In the genomic region with DNA sequence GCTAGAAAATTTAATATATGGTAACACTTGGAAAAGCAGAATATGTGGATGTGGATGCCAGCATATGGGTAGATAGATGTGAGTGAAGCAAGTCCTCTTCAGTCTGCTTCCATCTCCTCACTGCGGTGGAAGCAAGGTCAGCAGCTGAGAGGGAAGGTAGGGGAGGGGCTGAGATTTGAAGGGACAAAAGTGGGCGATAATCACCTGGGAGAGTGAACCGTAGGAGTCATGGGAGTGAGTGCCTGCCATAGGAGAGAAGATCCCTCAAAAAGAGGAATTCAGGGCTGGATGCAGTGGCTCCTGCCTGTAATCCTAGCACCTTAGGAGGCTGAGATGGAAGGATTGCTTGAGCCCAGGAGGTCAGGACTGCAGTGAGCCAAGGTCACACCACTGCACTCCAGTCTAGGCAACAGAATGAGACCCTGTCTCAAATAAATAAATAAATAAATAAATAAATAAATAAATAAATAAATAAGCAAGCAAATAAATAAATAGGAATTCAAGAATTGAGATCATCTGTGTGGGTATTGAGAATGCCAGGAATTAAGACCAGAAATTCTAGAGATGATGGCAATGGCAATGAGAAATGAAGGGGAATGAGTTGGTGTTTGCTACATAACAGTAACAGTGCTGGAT, we compare ENCODE assay signal across 17 cellular contexts.
DNase-seq lines count a peak whose midpoint lies in the region; ATAC-seq and TF ChIP-seq lines count a peak whose summit lies in the region.
"Had no signal": no experiment of that assay in that cellular context is flagged by ENCODE, and none has a peak within 500 bp of the region (broad histone marks: within the 10 kb centered on the region; RNA-seq: fewer than 3 reads in every experiment).

No MANE protein-coding gene starts in this region.

- H3K27ac ChIP-seq in iPS-20b (ENCODE audit: low read length) (no peak overlapping the region), WERI-Rb-1 (no peak overlapping the region), MM.1S (ENCODE audit: low read length) (no peak overlapping the region)
- H3K27ac ChIP-seq: 22Rv1, RWPE1 had no signal

- H3K36me3 Mint-ChIP-seq in activated CD4-positive, alpha-beta T cell treated with anti-CD3 and anti-CD28 coated beads, Interleukin-2, amount 10 ng/mL, durations not matched to agents 24 days and 14 days (ENCODE audit: low read depth): no peaks in the 10 kb centered on the region

- H3K9me2 ChIP-seq in MM.1S (replicated peaks; ENCODE audit: insufficient read depth, low read length): no peaks in the 10 kb centered on the region

- H3K9me3 Mint-ChIP-seq in activated CD4-positive, alpha-beta T cell treated with anti-CD3 and anti-CD28 coated beads, Interleukin-2, amount 10 ng/mL, durations not matched to agents 24 days and 14 days: no peaks in the 10 kb centered on the region

- H3K9me3 ChIP-seq in iPS-20b (ENCODE audit: insufficient read depth, low read depth, low read length) (no peaks in the 10 kb centered on the region), WERI-Rb-1 (ENCODE audit: severe bottlenecking) (no peaks in the 10 kb centered on the region), MM.1S (replicated peaks; ENCODE audit: insufficient read depth, low read length) (no peaks in the 10 kb centered on the region)

- H3K4me3 ChIP-seq in iPS-20b (ENCODE audit: low read length) (no peak overlapping the region), WERI-Rb-1 (ENCODE audit: low read depth, low read length) (no peak overlapping the region), MM.1S (ENCODE audit: low read length) (no peak overlapping the region)

- no peak for ATAC-seq in GM21381 (IDR thresholded peaks at IDR 0.05; ENCODE audit: unreplicated experiment)
- ATAC-seq: Panc1 had no signal

- H3F3A ChIP-seq in MM.1S (ENCODE audit: insufficient read depth, low read length): no peaks in the 10 kb centered on the region

- no peaks in the 10 kb centered on the region; the same call in 1 of the 2 replicates for H3K4me1 ChIP-seq in iPS-20b (ENCODE audit: insufficient read depth, low read length)
- H3K4me1 ChIP-seq in MM.1S (ENCODE audit: low read length): no peaks in the 10 kb centered on the region

- H3K4me1 Mint-ChIP-seq in activated CD4-positive, alpha-beta T cell treated with anti-CD3 and anti-CD28 coated beads, Interleukin-2, amount 10 ng/mL, durations not matched to agents 24 days and 14 days: no peaks in the 10 kb centered on the region
- H3K4me1 Mint-ChIP-seq: CD4-positive, CD25-positive, alpha-beta regulatory T cell had no signal

- H3K27ac Mint-ChIP-seq in activated CD4-positive, alpha-beta T cell treated with anti-CD3 and anti-CD28 coated beads, Interleukin-2, amount 10 ng/mL, durations not matched to agents 24 days and 14 days: no peak overlapping the region
- H3K27ac Mint-ChIP-seq: CD4-positive, CD25-positive, alpha-beta regulatory T cell had no signal

- H3K4me3 Mint-ChIP-seq in activated CD4-positive, alpha-beta T cell treated with anti-CD3 and anti-CD28 coated beads, Interleukin-2, amount 10 ng/mL, durations not matched to agents 24 days and 14 days: no peak overlapping the region
- H3K4me3 Mint-ChIP-seq: CD4-positive, CD25-positive, alpha-beta regulatory T cell had no signal

- no peaks in the 10 kb centered on the region for H3K27me3 Mint-ChIP-seq in activated CD4-positive, alpha-beta T cell treated with anti-CD3 and anti-CD28 coated beads, Interleukin-2, amount 10 ng/mL, durations not matched to agents 24 days and 14 days
- H3K27me3 Mint-ChIP-seq: CD4-positive, CD25-positive, alpha-beta regulatory T cell had no signal

- no peak overlapping the region for H2AFZ ChIP-seq in MM.1S (ENCODE audit: low read length)

- no peaks in the 10 kb centered on the region for H3K79me2 ChIP-seq in MM.1S (ENCODE audit: low read length)

- TF ChIP-seq CTCF in WERI-Rb-1 (IDR thresholded peaks at IDR 0.05; ENCODE audit: low read depth, low read length) (no peak), MM.1S (IDR thresholded peaks at IDR 0.05; ENCODE audit: low read length) (no peak)

- H3K36me3 ChIP-seq in iPS-20b (ENCODE audit: insufficient read depth, low read depth, low read length) (peaks cover 9% of the 10 kb centered on the region), WERI-Rb-1 (peaks cover under 1% of the 10 kb centered on the region), MM.1S (replicated peaks; ENCODE audit: insufficient read depth, low read length) (no peaks in the 10 kb centered on the region)

- intact Hi-C loops in activated CD4-positive, alpha-beta T cell treated with anti-CD3 and anti-CD28 coated beads, Interleukin-2, amount 10 ng/mL, durations not matched to agents 24 days and 14 days (cut with micrococcal nuclease): no loop called here

- H3K4me2 ChIP-seq in MM.1S (ENCODE audit: low read depth, low read length): no peak overlapping the region

- DNase-seq in DMS 273 (lab: John Stamatoyannopoulos, UW; ENCODE audit: unreplicated experiment) (peak; percentile 26), DMS 273 treated with DMSO at 0.1 percent for 48 hours (lab: John Stamatoyannopoulos, UW) (no peak), NCI-H69 (lab: John Stamatoyannopoulos, UW) (peak; percentile 79), WERI-Rb-1 (no peak), MM.1S (no peak)
- DNase-seq in activated CD4-positive, alpha-beta T cell treated with anti-CD3 and anti-CD28 coated beads, Interleukin-2, amount 10 ng/mL, durations not matched to agents 24 days and 14 days: no peak
- DNase-seq: ACHN; CD4-positive, CD25-positive, alpha-beta regulatory T cell; DMS53; GF-D8; NCI-H2081 treated with DMSO at 0.1 percent for 48 hours; SHP77 had no signal

- H4K20me1 ChIP-seq in MM.1S (ENCODE audit: insufficient read depth, low read length): no peaks in the 10 kb centered on the region

- no peaks in the 10 kb centered on the region for H3K27me3 ChIP-seq in iPS-20b (ENCODE audit: insufficient read depth, low read length)
- H3K27me3 ChIP-seq in WERI-Rb-1 (ENCODE audit: insufficient read depth, low read depth, severe bottlenecking): no peaks in the 10 kb centered on the region
- no peaks in the 10 kb centered on the region for H3K27me3 ChIP-seq in MM.1S (replicated peaks; ENCODE audit: insufficient read depth, low read length)

- H3K9ac ChIP-seq in iPS-20b (ENCODE audit: low read depth, low read length) (0 out of 2 replicates have a peak overlapping the region, but pooled peaks have one; percentile 12), MM.1S (ENCODE audit: low read length) (no peak overlapping the region)

Comparison
In these comparisons a context has a peak if more than half of its experiments do, and no peak if none do; other contexts are left out.
1. DNase-seq: peak in DMS 273 (single experiment) and NCI-H69 (single experiment); none in DMS 273 treated with DMSO at 0.1 percent for 48 hours (single experiment), WERI-Rb-1 (single experiment), activated CD4-positive, alpha-beta T cell treated with anti-CD3 and anti-CD28 coated beads, Interleukin-2, amount 10 ng/mL, durations not matched to agents 24 days and 14 days (single experiment) and MM.1S (single experiment).